ENCODE assay signal across 10 cellular contexts in genomic region chr22:46587067-46587471, GRCh38. TPM values are rescaled to one million over a fixed set of nuclear protein-coding genes. Genes with fewer than 3 reads are reported as not detected.
DNase-seq lines count a peak whose midpoint lies in the region; ATAC-seq and TF ChIP-seq lines count a peak whose summit lies in the region.
"Had no signal": no experiment of that assay in that cellular context is flagged by ENCODE, and none has a peak within 500 bp of the region (broad histone marks: within the 10 kb centered on the region; RNA-seq: fewer than 3 reads in every experiment).

No MANE protein-coding gene starts in this region.

- no peak for TF ChIP-seq CTCF in adrenal gland (IDR thresholded peaks at IDR 0.05)

- peaks cover 0 to 6% (median 0%) of the 10 kb centered on the region in 11 experiments; a peak in 2 of 22 replicates for H3K36me3 ChIP-seq in BLaER1 treated with 17β-estradiol and CSF1 and Interleukin-3, amounts not matched to agents 10 nM and 100 nM
- H3K36me3 ChIP-seq in adrenal gland (replicated peaks in 1 of 2) = no peaks in the 10 kb centered on the region

- no peaks in the 10 kb centered on the region for H3K9me3 Mint-ChIP-seq in dendritic cell treated with granulocyte-macrophage colony-stimulating factor and Interleukin-4, amounts not matched to agents 40 ng/mL and 50 ng/mL, for 4 days

- no peaks in the 10 kb centered on the region for H3K9me3 ChIP-seq in BLaER1 treated with 17β-estradiol and CSF1 and Interleukin-3, amounts not matched to agents 10 nM and 100 nM (replicated peaks in 1 of 11)
- no peaks in the 10 kb centered on the region for H3K9me3 ChIP-seq in adrenal gland (replicated peaks in 1 of 3)

- peaks cover 13 to 67% (median 41%) of the 10 kb centered on the region in 11 experiments; a peak in 17 of 22 replicates for H4K20me1 ChIP-seq in BLaER1 treated with 17β-estradiol and CSF1 and Interleukin-3, amounts not matched to agents 10 nM and 100 nM

- peaks cover 97% of the 10 kb centered on the region for H3K4me1 Mint-ChIP-seq in dendritic cell treated with granulocyte-macrophage colony-stimulating factor and Interleukin-4, amounts not matched to agents 40 ng/mL and 50 ng/mL, for 4 days (ENCODE audit: low read depth)

- H3K4me3 ChIP-seq in BLaER1 treated with 17β-estradiol and CSF1 and Interleukin-3, amounts not matched to agents 10 nM and 100 nM = peak overlapping the region in 4 of 10 experiments; percentile 7 to 49 (median 19); a peak in 5 of 20 replicates
- no peak overlapping the region for H3K4me3 ChIP-seq in adrenal gland

- WGBS in adrenal gland, 4 donors = 83 to 100% (median 90%) methylated on average over 3 to 9 of the region's 9 CpGs

- H3K4me2 ChIP-seq in BLaER1 treated with 17β-estradiol and CSF1 and Interleukin-3, amounts not matched to agents 10 nM and 100 nM = peak overlapping the region; percentile 87 to 100 (median 98)

- peak overlapping the region; percentile 72 for H3K4me3 Mint-ChIP-seq in dendritic cell treated with granulocyte-macrophage colony-stimulating factor and Interleukin-4, amounts not matched to agents 40 ng/mL and 50 ng/mL, for 4 days

- H3K27me3 Mint-ChIP-seq in dendritic cell treated with granulocyte-macrophage colony-stimulating factor and Interleukin-4, amounts not matched to agents 40 ng/mL and 50 ng/mL, for 4 days = no peaks in the 10 kb centered on the region

- H3K36me3 Mint-ChIP-seq in dendritic cell treated with granulocyte-macrophage colony-stimulating factor and Interleukin-4, amounts not matched to agents 40 ng/mL and 50 ng/mL, for 4 days (ENCODE audit: low read depth) = peaks cover 61% of the 10 kb centered on the region

- no peak for TF ChIP-seq POLR2A in adrenal gland (IDR thresholded peaks at IDR 0.05)

- H3K27ac Mint-ChIP-seq in dendritic cell treated with granulocyte-macrophage colony-stimulating factor and Interleukin-4, amounts not matched to agents 40 ng/mL and 50 ng/mL, for 4 days = peak overlapping the region; percentile 90

- H3K27me3 ChIP-seq in BLaER1 treated with 17β-estradiol and CSF1 and Interleukin-3, amounts not matched to agents 10 nM and 100 nM = peaks cover 0 to 14% (median 0%) of the 10 kb centered on the region in 11 experiments; a peak in 5 of 22 replicates
- H3K27me3 ChIP-seq in adrenal gland = no peaks in the 10 kb centered on the region

- intact Hi-C loops in dendritic cell treated with granulocyte-macrophage colony-stimulating factor and Interleukin-4, amounts not matched to agents 40 ng/mL and 50 ng/mL, for 4 days (cut with micrococcal nuclease) = loop anchor here (10.0 kb wide), 1 partner anchor 148 kb away; the partner anchor contains the start of gene CERK
- intact Hi-C loops in adrenal gland (cut with DNase I) = no loop called here

- no peak for DNase-seq in adrenal gland
- DNase-seq in cortex of kidney (lab: John Stamatoyannopoulos, UW) = no peak
- DNase-seq: Calu3 had no signal

- peak overlapping the region; percentile 20 to 93 (median 76); a peak in 20 of 22 replicates for H3K27ac ChIP-seq in BLaER1 treated with 17β-estradiol and CSF1 and Interleukin-3, amounts not matched to agents 10 nM and 100 nM
- H3K27ac ChIP-seq in adrenal gland = peak overlapping the region in 1 of 5 donors; percentile 10
- H3K27ac ChIP-seq: epithelial cell of prostate had no signal

- H3K9ac ChIP-seq in BLaER1 treated with 17β-estradiol and CSF1 and Interleukin-3, amounts not matched to agents 10 nM and 100 nM = peak overlapping the region in 10 of 11 experiments; percentile 35 to 80 (median 68); a peak in 17 of 22 replicates

- H3K4me1 ChIP-seq in BLaER1 treated with 17β-estradiol and CSF1 and Interleukin-3, amounts not matched to agents 10 nM and 100 nM = peaks cover 68 to 100% (median 98%) of the 10 kb centered on the region in 10 experiments
- peaks cover 0 to 11% of the 10 kb centered on the region in 2 donors for H3K4me1 ChIP-seq in adrenal gland (replicated peaks in 1 of 2)

- ATAC-seq in GM19035 (IDR thresholded peaks at IDR 0.05; ENCODE audit: unreplicated experiment) (peak; percentile 50), HG03196 (IDR thresholded peaks at IDR 0.05; ENCODE audit: unreplicated experiment) (peak; percentile 43), HG03280 (IDR thresholded peaks at IDR 0.05; ENCODE audit: unreplicated experiment) (no peak), HG02970 (IDR thresholded peaks at IDR 0.05; ENCODE audit: low FRiP score, unreplicated experiment) (no peak)

RNA-seq across cellular contexts. Expression of gene GRAMD4, which starts 33.1 kb away (rescaled TPM):
- 100 to 1,000 TPM in 3 of 8 donors, 10 to 100 TPM in 5; 38.8 to 241 (median 80.6) TPM for total RNA-seq in adrenal gland
- 10 to 100 TPM; 18.4 to 93.7 (median 39.0) TPM for polyA plus RNA-seq in adrenal gland

RNA-seq across cellular contexts. Expression of gene CELSR1, which starts 49.6 kb away (rescaled TPM):
- total RNA-seq in adrenal gland = 1 to 10 TPM; 1.1 to 4.3 (median 2.6) TPM
- polyA plus RNA-seq in adrenal gland = 1 to 10 TPM in 2 of 3 donors, under 1 TPM in 1; 0.71 to 3.1 (median 1.6) TPM

Comparison
In these comparisons a context has a peak if more than half of its experiments do, and no peak if none do; other contexts are left out.
1. ATAC-seq: peak in GM19035 (single experiment) and HG03196 (single experiment); none in HG03280 (single experiment) and HG02970 (single experiment).